In genomic region chr1:154819628-154820590, GRCh38 we compare ENCODE assay signal across 8 cellular contexts. TPM values are rescaled to one million over a fixed set of nuclear protein-coding genes. Genes with fewer than 3 reads are reported as not detected.
DNase-seq lines count a peak whose midpoint lies in the region; TF ChIP-seq lines count a peak whose summit lies in the region.

No MANE protein-coding gene starts in this region.

- H3K36me3 ChIP-seq in PC-9 (ENCODE audit: low read depth), result no peaks in the 10 kb centered on the region

- CTCF ChIA-PET in PC-9 (lab: Charles Lee), result interaction anchor here (0.6 kb wide), 1 partner anchor 72 kb away, joined by 4 read pairs; no protein-coding TSS in a partner anchor

- no peak overlapping the region for H3K4me2 ChIP-seq in PC-9

- TF ChIP-seq CTCF in PC-9 (conservative IDR thresholded peaks at IDR 0.05) (peak; percentile 65), nephron (IDR thresholded peaks at IDR 0.05; ENCODE audit: unreplicated experiment in 3 of 3) (peak; percentile 34 to 49 (median 44))

- peaks cover 70% of the 10 kb centered on the region for H3K4me1 Mint-ChIP-seq in nephron

- no TSS peak for BruUV-seq in PC-9 (replicated peaks; lab: Mats Ljungman, UMichigan)

- DNase-seq in stimulated activated CD4-positive, alpha-beta T cell treated with anti-CD3 and anti-CD28 coated beads, Interleukin-15, amount 100 ng/mL, for 24 hours, result peak; percentile 37
- DNase-seq in stimulated activated CD4-positive, alpha-beta T cell treated with anti-CD3 and anti-CD28 coated beads, Interleukin-4, amount 100 ng/mL, for 4 hours, result no peak
- DNase-seq in PC-9 (peak in 1 of 2 experiments; percentile 11), dermis blood vessel endothelial cell (peak; percentile 50), Ammon's horn (ENCODE audit: low spot score) (no peak), NCI-H2081 treated with DMSO at 0.1 percent for 48 hours (lab: John Stamatoyannopoulos, UW) (no peak), DMS79 treated with DMSO at 0.1 percent for 48 hours (lab: John Stamatoyannopoulos, UW) (no peak)

- H3K79me2 ChIP-seq in PC-9 (ENCODE audit: low read depth), result no peaks in the 10 kb centered on the region

- POLR2A ChIA-PET in PC-9 (lab: Charles Lee; ENCODE audit: unreplicated experiment), result no interaction called here

- intact Hi-C loops in PC-9 (cut with micrococcal nuclease; ENCODE audit: unreplicated experiment), result no loop called here

- peak overlapping the region in 1 of 3 experiments; percentile 11 for H3K27ac Mint-ChIP-seq in nephron

- no peaks in the 10 kb centered on the region for H3K36me3 Mint-ChIP-seq in nephron (ENCODE audit: low read depth)

- H3F3A ChIP-seq in PC-9 (ENCODE audit: insufficient read depth, low read depth), result no peaks in the 10 kb centered on the region

- no peak overlapping the region for H3K4me3 ChIP-seq in PC-9

- H3K4me3 Mint-ChIP-seq in nephron, result peak overlapping the region in 1 of 3 experiments; percentile 32

- no peak overlapping the region for H3K27ac ChIP-seq in PC-9

- H3K9me3 Mint-ChIP-seq in nephron, result peaks cover 2% of the 10 kb centered on the region

- H3K9me2 ChIP-seq in PC-9 (ENCODE audit: insufficient read depth), result no peaks in the 10 kb centered on the region

- no peaks in the 10 kb centered on the region for H4K20me1 ChIP-seq in PC-9 (ENCODE audit: insufficient read depth)

- peaks cover 9% of the 10 kb centered on the region for H3K27me3 Mint-ChIP-seq in nephron (ENCODE audit: low read depth)

- H3K9me3 ChIP-seq in PC-9 (ENCODE audit: insufficient read depth, low read depth), result no peaks in the 10 kb centered on the region

- no peaks in the 10 kb centered on the region for H3K4me1 ChIP-seq in PC-9 (replicated peaks; ENCODE audit: insufficient read depth)

- peaks cover 78% of the 10 kb centered on the region for H3K27me3 ChIP-seq in PC-9 (ENCODE audit: insufficient read depth, low read depth)

- no peak overlapping the region for H2AFZ ChIP-seq in PC-9

RNA-seq across cellular contexts. Expression of gene KCNN3, which starts 50.2 kb away (rescaled TPM):
- total RNA-seq in PC-9 (2021) (0.33 and 1.1 TPM in 2 replicates), dermis blood vessel endothelial cell (1.7 and 3.6 TPM in 2 replicates)

Comparison
In these comparisons a context has a peak if more than half of its experiments do, and no peak if none do; other contexts are left out.
1. DNase-seq: peak in stimulated activated CD4-positive, alpha-beta T cell treated with anti-CD3 and anti-CD28 coated beads, Interleukin-15, amount 100 ng/mL, for 24 hours (single experiment) and dermis blood vessel endothelial cell (single experiment); none in stimulated activated CD4-positive, alpha-beta T cell treated with anti-CD3 and anti-CD28 coated beads, Interleukin-4, amount 100 ng/mL, for 4 hours (0 of 2), Ammon's horn (single experiment), NCI-H2081 treated with DMSO at 0.1 percent for 48 hours (single experiment) and DMS79 treated with DMSO at 0.1 percent for 48 hours (single experiment).